In genomic region chr11:13030857-13031256, GRCh38 we compare ENCODE assay signal across 13 cellular contexts. TPM values are rescaled to one million over a fixed set of nuclear protein-coding genes. Genes with fewer than 3 reads are reported as not detected.
DNase-seq lines count a peak whose midpoint lies in the region; ATAC-seq and TF ChIP-seq lines count a peak whose summit lies in the region.
"Had no signal": no experiment of that assay in that cellular context is flagged by ENCODE, and none has a peak within 500 bp of the region (broad histone marks: within the 10 kb centered on the region; RNA-seq: fewer than 3 reads in every experiment).

No MANE protein-coding gene starts in this region.

- no peak overlapping the region for H3K4me3 ChIP-seq in SK-N-SH (ENCODE audit: low read depth in 2 of 2, low read length in 1 of 2)

- no peaks in the 10 kb centered on the region for H3K9me3 Mint-ChIP-seq in MCF 10A (ENCODE audit: unreplicated experiment)
- H3K9me3 Mint-ChIP-seq in activated CD8-positive, alpha-beta T cell treated with anti-CD3 and anti-CD28 coated beads, Interleukin-2, amount 10 ng/mL, durations not matched to agents 7 days and 5 days (ENCODE audit: insufficient read depth) = no peaks in the 10 kb centered on the region
- H3K9me3 Mint-ChIP-seq: activated CD4-positive, alpha-beta T cell treated with anti-CD3 and anti-CD28 coated beads, Interleukin-2, amount 10 ng/mL, durations not matched to agents 7 days and 5 days had no signal

- no peak overlapping the region for H3K4me2 ChIP-seq in SK-N-SH

- no peaks in the 10 kb centered on the region for H3K36me3 ChIP-seq in SK-N-SH (replicated peaks in 1 of 2; ENCODE audit: control insufficient read depth in 1 of 2, insufficient read depth in 2 of 2, low read length in 1 of 2)

- TF ChIP-seq CTCF in SK-N-SH (IDR thresholded peaks at IDR 0.05) = no peak
- no peak for TF ChIP-seq CTCF in MCF 10A (IDR thresholded peaks at IDR 0.05; ENCODE audit: unreplicated experiment)

- H3K4me1 Mint-ChIP-seq in MCF 10A (ENCODE audit: insufficient read depth, unreplicated experiment) = no peaks in the 10 kb centered on the region
- H3K4me1 Mint-ChIP-seq in activated CD8-positive, alpha-beta T cell treated with anti-CD3 and anti-CD28 coated beads, Interleukin-2, amount 10 ng/mL, durations not matched to agents 7 days and 5 days (ENCODE audit: low read depth) = no peaks in the 10 kb centered on the region
- H3K4me1 Mint-ChIP-seq: activated CD4-positive, alpha-beta T cell treated with anti-CD3 and anti-CD28 coated beads, Interleukin-2, amount 10 ng/mL, durations not matched to agents 7 days and 5 days had no signal

- H3K27me3 Mint-ChIP-seq in MCF 10A (ENCODE audit: insufficient read depth, unreplicated experiment) = no peaks in the 10 kb centered on the region
- H3K27me3 Mint-ChIP-seq in activated CD8-positive, alpha-beta T cell treated with anti-CD3 and anti-CD28 coated beads, Interleukin-2, amount 10 ng/mL, durations not matched to agents 7 days and 5 days (ENCODE audit: low read depth) = peaks cover 14% of the 10 kb centered on the region

- 42% methylated on average over 3 of the region's 3 CpGs for WGBS in SK-N-SH (ENCODE audit: low lambda C conversion rate)

- H3K27ac ChIP-seq in SK-N-SH (ENCODE audit: low read depth in 2 of 2, low read length in 1 of 2) = no peak overlapping the region

- no peaks in the 10 kb centered on the region for H3F3A ChIP-seq in SK-N-SH (replicated peaks; ENCODE audit: insufficient read depth)

- H2AFZ ChIP-seq in SK-N-SH (ENCODE audit: low read depth) = no peak overlapping the region

- no peak for TF ChIP-seq RAD21 in SK-N-SH (IDR thresholded peaks at IDR 0.05; ENCODE audit: low read length)

- no peaks in the 10 kb centered on the region for H3K79me2 ChIP-seq in SK-N-SH (ENCODE audit: insufficient read depth)

- CTCF ChIA-PET in SK-N-SH (lab: Yijun Ruan, JAX) = interaction anchor here (1.1 kb wide), 1 partner anchor 8 kb away, joined by 4 read pairs; no protein-coding TSS in a partner anchor
- CTCF ChIA-PET in MCF 10A (lab: Yijun Ruan, JAX) = interaction anchor here (0.5 to 0.6 kb wide), 2 partner anchors 9 to 321 kb away, joined by 3 read pairs; no protein-coding TSS in a partner anchor
- CTCF ChIA-PET in activated CD8-positive, alpha-beta T cell treated with anti-CD3 and anti-CD28 coated beads, Interleukin-2, amount 10 ng/mL, durations not matched to agents 7 days and 5 days (lab: Charles Lee) = no interaction called here

- no peak for ATAC-seq in SK-N-SH treated with all-trans-retinoic acid at 6 μM for 48 hours
- ATAC-seq in left lobe of liver = peak; percentile 29
- no peak for ATAC-seq in activated CD8-positive, alpha-beta T cell treated with anti-CD3 and anti-CD28 coated beads, Interleukin-2, amount 10 ng/mL, durations not matched to agents 7 days and 5 days
- no peak for ATAC-seq in HG03571 (IDR thresholded peaks at IDR 0.05; ENCODE audit: unreplicated experiment)

- peaks cover 0 to 8% of the 10 kb centered on the region in 2 experiments; a peak in 2 of 4 replicates for H3K4me1 ChIP-seq in SK-N-SH (ENCODE audit: control insufficient read depth in 1 of 2, insufficient read depth in 2 of 2, low read depth in 1 of 2, low read length in 1 of 2)

- TF ChIP-seq EP300 in SK-N-SH (IDR thresholded peaks at IDR 0.05; ENCODE audit: borderline replicate concordance in 1 of 2, low read depth in 1 of 2, low read length in 1 of 2) = no peak

- H3K36me3 Mint-ChIP-seq in MCF 10A (ENCODE audit: insufficient read depth, unreplicated experiment) = no peaks in the 10 kb centered on the region
- H3K36me3 Mint-ChIP-seq in activated CD8-positive, alpha-beta T cell treated with anti-CD3 and anti-CD28 coated beads, Interleukin-2, amount 10 ng/mL, durations not matched to agents 7 days and 5 days (ENCODE audit: low read depth) = no peaks in the 10 kb centered on the region

- no peak overlapping the region for H3K9ac ChIP-seq in SK-N-SH

- H3K9me2 ChIP-seq in SK-N-SH = no peaks in the 10 kb centered on the region

- no peaks in the 10 kb centered on the region for H3K9me3 ChIP-seq in SK-N-SH

- H3K27ac Mint-ChIP-seq in MCF 10A (ENCODE audit: low read depth, unreplicated experiment) = no peak overlapping the region
- no peak overlapping the region for H3K27ac Mint-ChIP-seq in activated CD8-positive, alpha-beta T cell treated with anti-CD3 and anti-CD28 coated beads, Interleukin-2, amount 10 ng/mL, durations not matched to agents 7 days and 5 days
- H3K27ac Mint-ChIP-seq: activated CD4-positive, alpha-beta T cell treated with anti-CD3 and anti-CD28 coated beads, Interleukin-2, amount 10 ng/mL, durations not matched to agents 7 days and 5 days had no signal

- peaks cover 16% of the 10 kb centered on the region; the same call in 1 of the 2 replicates for H3K27me3 ChIP-seq in SK-N-SH (ENCODE audit: insufficient read depth)

- H3K4me3 Mint-ChIP-seq in MCF 10A (ENCODE audit: unreplicated experiment) = no peak overlapping the region
- no peak overlapping the region for H3K4me3 Mint-ChIP-seq in activated CD8-positive, alpha-beta T cell treated with anti-CD3 and anti-CD28 coated beads, Interleukin-2, amount 10 ng/mL, durations not matched to agents 7 days and 5 days
- H3K4me3 Mint-ChIP-seq: activated CD4-positive, alpha-beta T cell treated with anti-CD3 and anti-CD28 coated beads, Interleukin-2, amount 10 ng/mL, durations not matched to agents 7 days and 5 days had no signal

- intact Hi-C loops in MCF 10A (cut with micrococcal nuclease) = no loop called here

- peak; percentile 20 for DNase-seq in SK-N-SH
- DNase-seq in MCF 10A (ENCODE audit: unreplicated experiment) = peak; percentile 69
- no peak for DNase-seq in left lobe of liver (ENCODE audit: low spot score)
- DNase-seq in activated CD8-positive, alpha-beta T cell treated with anti-CD3 and anti-CD28 coated beads, Interleukin-2, amount 10 ng/mL, durations not matched to agents 7 days and 5 days = no peak
- DNase-seq in NCI-H226 = no peak
- no peak for DNase-seq in NK-92 treated with Interleukin-12 subunit alpha and Interleukin-12 subunit beta, amount 100 ng/mL, for 24 hours (lab: John Stamatoyannopoulos, UW)
- DNase-seq: activated CD4-positive, alpha-beta T cell treated with anti-CD3 and anti-CD28 coated beads, Interleukin-2, amount 10 ng/mL, durations not matched to agents 7 days and 5 days; cortex of kidney; NCI-H524 had no signal

- no peaks in the 10 kb centered on the region for H4K20me1 ChIP-seq in SK-N-SH (ENCODE audit: insufficient read depth)

- BruUV-seq in MCF 10A (replicated peaks; lab: Mats Ljungman, UMichigan) = no TSS peak

- POLR2A ChIA-PET in SK-N-SH (lab: Yijun Ruan, JAX) (no interaction called here), MCF 10A (lab: Yijun Ruan, JAX) (no interaction called here)
- POLR2A ChIA-PET in activated CD8-positive, alpha-beta T cell treated with anti-CD3 and anti-CD28 coated beads, Interleukin-2, amount 10 ng/mL, durations not matched to agents 7 days and 5 days (lab: Charles Lee) = no interaction called here

TF ChIP-seq in SK-N-SH, 30 proteins besides CTCF, POLR2A, EP300 and RAD21 (continues in another document):
- TF ChIP-seq SIN3A (IDR thresholded peaks at IDR 0.05; ENCODE audit: borderline replicate concordance, low read depth, low read length) (no peak), TEAD4 (IDR thresholded peaks at IDR 0.05; ENCODE audit: borderline replicate concordance, insufficient read depth) (no peak), PBX3 (IDR thresholded peaks at IDR 0.05) (no peak)

TF ChIP-seq in SK-N-SH treated with all-trans-retinoic acid at 6 μM for 48 hours, 23 proteins besides CTCF, POLR2A, EP300 and RAD21:
- TF ChIP-seq TOX (CRISPR knock-in tag; IDR thresholded peaks at IDR 0.05; ENCODE audit: borderline replicate concordance) = no peak
- no peak for TF ChIP-seq ZFP3 (CRISPR knock-in tag; IDR thresholded peaks at IDR 0.05)
- TF ChIP-seq ZFP30 (CRISPR knock-in tag; IDR thresholded peaks at IDR 0.05) = no peak
- no peak for TF ChIP-seq ZNF8 (CRISPR knock-in tag; IDR thresholded peaks at IDR 0.05)

RNA-seq across cellular contexts. Expression of gene RASSF10, which starts 21.7 kb away (rescaled TPM):
- not detected in 2 replicates for polyA plus RNA-seq in SK-N-SH (2012; rRNA removed)
- not detected in 2 replicates for polyA plus RNA-seq in SK-N-SH (2012; cell fraction: cytosol; rRNA removed)
- polyA plus RNA-seq in SK-N-SH (2012; cell fraction: nucleus; rRNA removed) = not detected in 2 replicates
- total RNA-seq in MCF 10A (2022) = not detected in 2 replicates
- not detected for total RNA-seq in left lobe of liver
- not detected for total RNA-seq in activated CD8-positive, alpha-beta T cell treated with anti-CD3 and anti-CD28 coated beads, Interleukin-2, amount 10 ng/mL, durations not matched to agents 7 days and 5 days
- total RNA-seq: activated CD4-positive, alpha-beta T cell treated with anti-CD3 and anti-CD28 coated beads, Interleukin-2, amount 10 ng/mL, durations not matched to agents 7 days and 5 days; H4 had no signal
- polyA plus RNA-seq: AG04450 had no signal

Comparison
In these comparisons a context has a peak if more than half of its experiments do, and no peak if none do; other contexts are left out.
1. DNase-seq: peak in SK-N-SH (single experiment) and MCF 10A (single experiment); none in left lobe of liver (single experiment), activated CD8-positive, alpha-beta T cell treated with anti-CD3 and anti-CD28 coated beads, Interleukin-2, amount 10 ng/mL, durations not matched to agents 7 days and 5 days (single experiment), NCI-H226 (single experiment) and NK-92 treated with Interleukin-12 subunit alpha and Interleukin-12 subunit beta, amount 100 ng/mL, for 24 hours (single experiment).